In the genomic region with DNA sequence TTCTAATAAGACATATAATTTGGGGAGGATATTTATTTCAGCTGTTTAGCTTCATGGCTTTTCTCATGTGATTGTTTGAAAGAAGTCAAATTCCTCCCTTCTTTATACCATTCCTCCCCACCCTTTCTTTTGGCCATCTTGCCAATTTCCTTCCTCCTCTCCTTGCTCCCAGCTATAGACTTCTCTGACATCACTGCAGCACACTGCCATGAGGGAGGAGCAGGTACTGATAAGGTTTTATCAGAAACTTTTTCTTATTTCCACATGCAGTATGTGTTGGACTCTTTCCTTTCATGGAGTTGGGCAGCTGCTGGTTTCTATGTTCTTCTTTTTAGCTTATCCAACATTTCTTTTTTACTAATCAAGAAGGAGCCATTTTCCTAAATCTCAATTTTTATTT, we compare ENCODE assay signal across 31 cellular contexts.
"Had no signal": no experiment of that assay in that cellular context is flagged by ENCODE, and none has a peak within 500 bp of the region (broad histone marks: within the 10 kb centered on the region; RNA-seq: fewer than 3 reads in every experiment).

No MANE protein-coding gene starts in this region.

- H3K9me3 ChIP-seq: adrenal gland, body of pancreas, breast epithelium had no signal

- H3K36me3 ChIP-seq: adrenal gland, brain microvascular endothelial cell, breast epithelium had no signal

- DNase-seq: activated B cell treated with CpG ODN at 0.5 μM for 24 hours; activated CD4-positive, alpha-beta memory T cell treated with anti-CD3 and anti-CD28 coated beads for 36 hours; activated CD4-positive, alpha-beta T cell treated with anti-CD3 and anti-CD28 coated beads for 4 hours; activated CD4-positive, alpha-beta T cell treated with anti-CD3 and anti-CD28 coated beads, Interleukin-2, amount 10 ng/mL, durations not matched to agents 24 days and 14 days; activated CD4-positive, alpha-beta T cell treated with anti-CD3 and anti-CD28 coated beads, Interleukin-2, amount 50 U/mL, for 1 hour; activated CD4-positive, alpha-beta T cell treated with anti-CD3 and anti-CD28 coated beads, Interleukin-2, amount 50 U/mL, for 4 hours; activated CD4-positive, CD25-positive, alpha-beta regulatory T cell treated with anti-CD3 and anti-CD28 coated beads, Interleukin-2, amount 50 U/mL, for 72 hours; activated CD8-positive, alpha-beta memory T cell treated with anti-CD3 and anti-CD28 coated beads, Interleukin-2, amount 50 U/mL, for 4 hours; activated CD8-positive, alpha-beta T cell treated with anti-CD3 and anti-CD28 coated beads for 36 hours; activated effector memory CD4-positive, alpha-beta T cell treated with anti-CD3 and anti-CD28 coated beads, Interleukin-2, amount 50 U/mL, for 16 hours; activated gamma-delta T cell treated with Interleukin-2 at 50 U/mL for 16 hours; activated naive CD4-positive, alpha-beta T cell; activated naive CD4-positive, alpha-beta T cell treated with anti-CD3 and anti-CD28 coated beads for 36 hours; activated naive CD4-positive, alpha-beta T cell treated with anti-CD3 and anti-CD28 coated beads, Interleukin-2, amount 50 U/mL, for 16 hours; activated naive CD8-positive, alpha-beta T cell treated with anti-CD3 and anti-CD28 coated beads for 36 hours; activated T-cell treated with anti-CD3 and anti-CD28 coated beads for 4 hours; activated T-cell treated with anti-CD3 and anti-CD28 coated beads, Interleukin-2, amount 50 U/mL, for 1 hour; activated T-cell treated with anti-CD3 and anti-CD28 coated beads, Interleukin-2, amount 50 U/mL, for 4 hours; activated T-cell treated with anti-CD3 and anti-CD28 coated beads, Interleukin-2, amount 50 U/mL, for 72 hours; adrenal gland; amniotic stem cell; aorta; body of pancreas; brain microvascular endothelial cell; central memory CD4-positive, alpha-beta T cell; T-helper 1 cell; T-helper 2 cell; T-helper 9 cell had no signal

- H3K4me3 ChIP-seq: adrenal gland, body of pancreas, breast epithelium had no signal

- ATAC-seq: activated CD8-positive, alpha-beta T cell treated with anti-CD3 and anti-CD28 coated beads for 36 hours; activated naive CD4-positive, alpha-beta T cell treated with anti-CD3 and anti-CD28 coated beads, Interleukin-2, amount 50 U/mL, for 72 hours; activated T-cell treated with anti-CD3 and anti-CD28 coated beads, Interleukin-2, amount 50 U/mL, for 4 hours; activated T-cell treated with anti-CD3 and anti-CD28 coated beads, Interleukin-2, amount 50 U/mL, for 72 hours; activated T-helper 17 cell treated with anti-CD3 and anti-CD28 coated beads, Interleukin-2, amount 50 U/mL, for 72 hours; body of pancreas had no signal

- H3K4me1 ChIP-seq: adrenal gland, body of pancreas, breast epithelium had no signal
